ENCODE assay signal across 26 cellular contexts in the genomic region with DNA sequence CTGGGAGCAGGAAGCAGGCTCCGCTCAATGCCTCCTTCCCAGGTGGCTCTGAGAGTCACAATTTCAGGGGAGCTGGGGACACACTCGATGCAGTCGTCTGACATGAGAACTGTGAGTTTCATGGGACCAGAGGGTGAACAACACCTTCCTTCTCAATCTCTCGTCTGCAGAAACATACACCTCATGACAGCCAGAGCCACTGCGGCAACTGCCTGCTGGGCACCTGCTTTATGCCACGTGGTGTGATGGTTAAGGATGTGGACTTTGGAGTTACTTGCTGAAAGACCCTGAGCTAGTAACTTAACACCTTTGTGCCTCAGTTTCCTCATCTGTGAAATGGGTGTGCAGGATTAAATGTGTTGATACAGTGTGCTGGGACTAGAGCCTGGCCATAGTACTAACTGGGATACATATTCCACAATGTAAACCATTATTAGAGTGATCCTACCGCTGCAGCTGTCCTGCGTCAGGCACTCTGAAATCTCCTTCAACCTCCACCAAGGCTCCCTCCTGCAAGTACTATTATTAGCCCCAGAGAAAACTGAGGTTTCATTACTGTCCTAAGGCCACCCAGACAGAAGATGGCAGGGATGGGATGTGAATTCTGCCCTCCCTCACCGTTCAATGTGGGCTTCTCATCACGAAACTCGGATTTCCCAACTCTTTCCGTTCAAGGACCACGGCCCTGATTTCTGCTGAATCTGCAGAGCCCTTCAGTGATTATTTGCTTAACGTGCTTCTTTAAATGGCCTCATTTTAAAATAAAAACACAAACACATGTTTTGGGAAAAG.
"Had no signal": no experiment of that assay in that cellular context is flagged by ENCODE, and none has a peak within 500 bp of the region (broad histone marks: within the 10 kb centered on the region; RNA-seq: fewer than 3 reads in every experiment).

No MANE protein-coding gene starts in this region.

- H3K4me3 Mint-ChIP-seq: activated CD4-positive, alpha-beta T cell treated with anti-CD3 and anti-CD28 coated beads, Interleukin-2, amount 10 ng/mL, durations not matched to agents 7 days and 5 days; activated CD8-positive, alpha-beta T cell treated with anti-CD3 and anti-CD28 coated beads for 36 hours; activated naive CD4-positive, alpha-beta T cell treated with anti-CD3 and anti-CD28 coated beads, Interleukin-2, amount 10 ng/mL, durations not matched to agents 7 days and 5 days; activated naive CD8-positive, alpha-beta T cell treated with anti-CD3 and anti-CD28 coated beads for 36 hours; activated T-cell treated with anti-CD3 and anti-CD28 coated beads, Interleukin-2, amount 50 U/mL, for 72 hours; T-helper 1 cell treated with Interleukin-12 subunit alpha and Interleukin-12 subunit beta and Interleukin-4 antibody, amounts not matched to agents 30 μg/mL and 1 μg/mL, for 36 hours had no signal

- H3K36me3 Mint-ChIP-seq: activated naive CD4-positive, alpha-beta T cell treated with anti-CD3 and anti-CD28 coated beads, Interleukin-2, amount 10 ng/mL, durations not matched to agents 7 days and 5 days; activated naive CD8-positive, alpha-beta T cell treated with anti-CD3 and anti-CD28 coated beads for 36 hours had no signal

- H3K27me3 ChIP-seq: cardiac muscle cell had no signal

- H3K9me3 ChIP-seq: SJSA1 had no signal

- H3K9me3 Mint-ChIP-seq: activated CD4-positive, alpha-beta T cell treated with anti-CD3 and anti-CD28 coated beads, Interleukin-2, amount 10 ng/mL, durations not matched to agents 7 days and 5 days; activated CD8-positive, alpha-beta T cell treated with anti-CD3 and anti-CD28 coated beads for 36 hours; activated naive CD4-positive, alpha-beta T cell treated with anti-CD3 and anti-CD28 coated beads, Interleukin-2, amount 10 ng/mL, durations not matched to agents 7 days and 5 days; activated naive CD8-positive, alpha-beta T cell treated with anti-CD3 and anti-CD28 coated beads for 36 hours; activated T-cell treated with anti-CD3 and anti-CD28 coated beads, Interleukin-2, amount 50 U/mL, for 72 hours; activated T-helper 2 cell treated with anti-CD3 and anti-CD28 coated beads, Interferon-gamma antibody, Interleukin-2, Interleukin-4, amounts not matched to agents 10 μg/mL and 5 μg/mL and 100 μg/mL, durations not matched to agents 14 hours and 24 hours and 36 hours; T-helper 1 cell treated with Interleukin-12 subunit alpha and Interleukin-12 subunit beta and Interleukin-4 antibody, amounts not matched to agents 30 μg/mL and 1 μg/mL, for 36 hours had no signal

- H3K4me3 ChIP-seq: cardiac muscle cell, SJSA1 had no signal

- H3K27ac ChIP-seq: brain microvascular endothelial cell, cardiac muscle cell, SJSA1, VCaP had no signal

- H3K4me1 Mint-ChIP-seq: activated CD4-positive, alpha-beta T cell treated with anti-CD3 and anti-CD28 coated beads, Interleukin-2, amount 10 ng/mL, durations not matched to agents 7 days and 5 days; activated naive CD4-positive, alpha-beta T cell treated with anti-CD3 and anti-CD28 coated beads, Interleukin-2, amount 10 ng/mL, durations not matched to agents 7 days and 5 days; activated naive CD8-positive, alpha-beta T cell treated with anti-CD3 and anti-CD28 coated beads for 36 hours had no signal

- H3K4me1 ChIP-seq: SJSA1 had no signal

- DNase-seq: activated CD4-positive, alpha-beta T cell treated with anti-CD3 and anti-CD28 coated beads, Interleukin-2, amount 10 ng/mL, durations not matched to agents 7 days and 5 days; activated CD4-positive, CD25-positive, alpha-beta regulatory T cell; activated CD8-positive, alpha-beta memory T cell treated with anti-CD3 and anti-CD28 coated beads, Interleukin-2, amount 50 U/mL, for 4 hours; activated CD8-positive, alpha-beta T cell treated with anti-CD3 and anti-CD28 coated beads for 36 hours; activated gamma-delta T cell treated with Interleukin-2 at 50 U/mL for 16 hours; activated naive CD4-positive, alpha-beta T cell treated with anti-CD3 and anti-CD28 coated beads, Interleukin-2, amount 10 ng/mL, durations not matched to agents 7 days and 5 days; activated naive CD8-positive, alpha-beta T cell treated with anti-CD3 and anti-CD28 coated beads for 36 hours; activated T-cell treated with anti-CD3 and anti-CD28 coated beads, Interleukin-2, amount 50 U/mL, for 72 hours; brain microvascular endothelial cell; KG1; NCI-H1092; NCI-H1417; NCI-H1930; NCI-H2171 treated with DMSO at 0.1 percent for 48 hours; NCI-H226; NCI-H774; NK-92 treated with Interleukin-12 subunit alpha and Interleukin-12 subunit beta, amount 100 ng/mL, for 24 hours; OCI-M1; SHP77 had no signal

- ATAC-seq: activated CD8-positive, alpha-beta T cell treated with anti-CD3 and anti-CD28 coated beads for 36 hours; activated T-cell treated with anti-CD3 and anti-CD28 coated beads, Interleukin-2, amount 50 U/mL, for 72 hours; Panc1 had no signal

- H3K27ac Mint-ChIP-seq: activated CD4-positive, alpha-beta T cell treated with anti-CD3 and anti-CD28 coated beads, Interleukin-2, amount 10 ng/mL, durations not matched to agents 7 days and 5 days; activated CD8-positive, alpha-beta T cell treated with anti-CD3 and anti-CD28 coated beads for 36 hours; activated naive CD4-positive, alpha-beta T cell treated with anti-CD3 and anti-CD28 coated beads, Interleukin-2, amount 10 ng/mL, durations not matched to agents 7 days and 5 days; activated naive CD8-positive, alpha-beta T cell treated with anti-CD3 and anti-CD28 coated beads for 36 hours; activated T-cell treated with anti-CD3 and anti-CD28 coated beads, Interleukin-2, amount 50 U/mL, for 72 hours; activated T-helper 2 cell treated with anti-CD3 and anti-CD28 coated beads, Interferon-gamma antibody, Interleukin-2, Interleukin-4, amounts not matched to agents 10 μg/mL and 5 μg/mL and 100 μg/mL, durations not matched to agents 14 hours and 24 hours and 36 hours; T-helper 1 cell treated with Interleukin-12 subunit alpha and Interleukin-12 subunit beta and Interleukin-4 antibody, amounts not matched to agents 30 μg/mL and 1 μg/mL, for 36 hours had no signal

- H3K36me3 ChIP-seq: brain microvascular endothelial cell, cardiac muscle cell, SJSA1 had no signal

- FAIRE-seq: TTC549 had no signal
